ENCODE assay signal across 20 cellular contexts in the genomic region with DNA sequence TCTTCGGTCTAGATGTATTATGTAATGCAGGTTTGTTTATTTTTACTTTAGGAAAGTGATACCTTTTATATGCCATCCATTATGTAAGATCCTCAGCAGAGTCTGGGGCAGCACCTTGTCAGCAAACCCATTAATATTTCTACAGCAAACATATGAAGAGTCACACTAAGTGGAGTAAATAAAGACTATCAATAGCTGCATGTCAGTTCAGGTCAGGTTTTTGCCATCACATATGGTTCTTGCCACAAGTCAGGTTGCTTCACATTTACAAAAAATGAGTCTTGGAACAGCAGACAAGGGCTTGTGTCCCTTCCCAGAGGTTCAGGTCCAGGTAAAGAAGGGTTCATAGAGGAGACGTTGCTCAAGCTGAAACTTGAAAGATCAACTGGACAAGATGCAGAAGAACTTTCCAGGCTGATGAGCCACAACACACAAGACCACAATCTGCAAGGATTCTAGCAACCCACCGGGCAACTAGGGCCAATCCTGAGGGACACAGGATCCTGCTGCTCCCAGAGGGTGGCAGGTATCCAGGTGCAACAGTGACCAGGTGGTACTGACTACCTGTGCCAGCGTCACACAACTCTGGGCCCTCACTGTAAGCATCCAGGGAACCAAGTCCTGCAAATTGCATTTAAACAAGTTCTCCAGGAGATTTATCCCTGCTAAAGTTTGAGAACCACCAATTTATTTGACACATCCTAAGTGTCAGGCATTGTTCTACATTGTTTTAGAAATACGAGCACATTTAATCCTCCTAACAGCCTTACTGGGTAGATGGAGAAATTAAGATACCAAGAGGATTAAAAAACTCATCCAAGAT.
"Had no signal": no experiment of that assay in that cellular context is flagged by ENCODE, and none has a peak within 500 bp of the region (broad histone marks: within the 10 kb centered on the region; RNA-seq: fewer than 3 reads in every experiment).

No MANE protein-coding gene starts in this region.

- H3K36me3 ChIP-seq: esophagus muscularis mucosa, tibial nerve had no signal

- ATAC-seq: activated CD8-positive, alpha-beta T cell treated with anti-CD3 and anti-CD28 coated beads for 36 hours; natural killer cell; stimulated activated naive B cell treated with anti-CD40 and anti-IgM and Interleukin-4, amounts not matched to agents 10 μg/mL and 1 μg/mL and 100 μg/mL, for 72 hours; T-helper 17 cell; WTC11 had no signal

- H3K4me3 Mint-ChIP-seq: activated CD8-positive, alpha-beta T cell treated with anti-CD3 and anti-CD28 coated beads for 36 hours; activated naive CD8-positive, alpha-beta T cell treated with anti-CD3 and anti-CD28 coated beads for 36 hours; brain; central memory CD8-positive, alpha-beta T cell; natural killer cell; stimulated activated naive B cell treated with anti-CD40 and anti-IgM and Interleukin-4, amounts not matched to agents 10 μg/mL and 1 μg/mL and 100 μg/mL, for 72 hours; T-helper 17 cell; WTC11 had no signal

- H3K27ac ChIP-seq: coronary artery, esophagus muscularis mucosa had no signal

- H3K9me3 ChIP-seq: esophagus muscularis mucosa, tibial nerve had no signal

- DNase-seq: activated CD4-positive, alpha-beta T cell treated with anti-CD3 and anti-CD28 coated beads for 4 hours; activated CD8-positive, alpha-beta T cell treated with anti-CD3 and anti-CD28 coated beads for 36 hours; activated gamma-delta T cell; activated naive CD8-positive, alpha-beta T cell treated with anti-CD3 and anti-CD28 coated beads for 36 hours; activated T-cell treated with anti-CD3 and anti-CD28 coated beads, Interleukin-2, amount 50 U/mL, for 48 hours; amygdala; effector CD4-positive, alpha-beta T cell; hypothalamus; natural killer cell; posterior cingulate gyrus; retina; stimulated activated CD4-positive, alpha-beta T cell treated with anti-CD3 and anti-CD28 coated beads, Interleukin-2, amount 100 ng/mL, for 48 hours; stimulated activated naive B cell treated with anti-CD40 and anti-IgM and Interleukin-4, amounts not matched to agents 10 μg/mL and 1 μg/mL and 100 μg/mL, for 72 hours; T-helper 17 cell had no signal

- H3K4me1 Mint-ChIP-seq: activated naive CD8-positive, alpha-beta T cell treated with anti-CD3 and anti-CD28 coated beads for 36 hours; central memory CD8-positive, alpha-beta T cell; natural killer cell; stimulated activated naive B cell treated with anti-CD40 and anti-IgM and Interleukin-4, amounts not matched to agents 10 μg/mL and 1 μg/mL and 100 μg/mL, for 72 hours had no signal

- H3K27me3 ChIP-seq: esophagus muscularis mucosa, tibial nerve had no signal

- H3K9me3 Mint-ChIP-seq: activated CD8-positive, alpha-beta T cell treated with anti-CD3 and anti-CD28 coated beads for 36 hours; activated naive CD8-positive, alpha-beta T cell treated with anti-CD3 and anti-CD28 coated beads for 36 hours; central memory CD8-positive, alpha-beta T cell; natural killer cell; stimulated activated naive B cell treated with anti-CD40 and anti-IgM and Interleukin-4, amounts not matched to agents 10 μg/mL and 1 μg/mL and 100 μg/mL, for 72 hours; WTC11 had no signal

- H3K27me3 Mint-ChIP-seq: activated CD8-positive, alpha-beta T cell treated with anti-CD3 and anti-CD28 coated beads for 36 hours; activated naive CD8-positive, alpha-beta T cell treated with anti-CD3 and anti-CD28 coated beads for 36 hours; brain; stimulated activated naive B cell treated with anti-CD40 and anti-IgM and Interleukin-4, amounts not matched to agents 10 μg/mL and 1 μg/mL and 100 μg/mL, for 72 hours had no signal

- H3K4me3 ChIP-seq: coronary artery, esophagus muscularis mucosa, tibial nerve had no signal

- H3K36me3 Mint-ChIP-seq: activated naive CD8-positive, alpha-beta T cell treated with anti-CD3 and anti-CD28 coated beads for 36 hours; brain; natural killer cell; stimulated activated naive B cell treated with anti-CD40 and anti-IgM and Interleukin-4, amounts not matched to agents 10 μg/mL and 1 μg/mL and 100 μg/mL, for 72 hours; WTC11 had no signal

- H3K27ac Mint-ChIP-seq: activated CD8-positive, alpha-beta T cell treated with anti-CD3 and anti-CD28 coated beads for 36 hours; activated naive CD8-positive, alpha-beta T cell treated with anti-CD3 and anti-CD28 coated beads for 36 hours; brain; natural killer cell; stimulated activated naive B cell treated with anti-CD40 and anti-IgM and Interleukin-4, amounts not matched to agents 10 μg/mL and 1 μg/mL and 100 μg/mL, for 72 hours; T-helper 17 cell; WTC11 had no signal
